In genomic region chr1:55140546-55140983, GRCh38 we compare ENCODE assay signal across 1 cellular context.
TF ChIP-seq lines count a peak whose summit lies in the region.

No MANE protein-coding gene starts in this region.

TF ChIP-seq in GM12878, 131 proteins besides CTCF, POLR2A, EP300 and RAD21 (continued from another document):
- TF ChIP-seq STAT3 (IDR thresholded peaks at IDR 0.05; ENCODE audit: low read depth, low read length) = no peak
- TF ChIP-seq LARP7 (IDR thresholded peaks at IDR 0.05) = no peak
- no peak for TF ChIP-seq ASH2L (IDR thresholded peaks at IDR 0.05; ENCODE audit: borderline replicate concordance, low read depth)
- no peak for TF ChIP-seq SPI1 (IDR thresholded peaks at IDR 0.05; ENCODE audit: borderline replicate concordance, insufficient read depth, low read depth, low read length)
- TF ChIP-seq ZNF24 (IDR thresholded peaks at IDR 0.05) = 0 out of 2 replicates have a peak, but pooled peaks have one; percentile 44
- TF ChIP-seq IKZF1 (conservative IDR thresholded peaks at IDR 0.05) = no peak
- TF ChIP-seq RFX5 (IDR thresholded peaks at IDR 0.05; ENCODE audit: low read depth, low read length) = no peak
- peak; percentile 47; the same call in 1 of the 2 replicates for TF ChIP-seq ATF7 (IDR thresholded peaks at IDR 0.05; ENCODE audit: low read depth)
- TF ChIP-seq ATF2 (IDR thresholded peaks at IDR 0.05; ENCODE audit: low read length) = peak; percentile 16; the same call in 1 of the 2 replicates
- TF ChIP-seq NR2C1 (IDR thresholded peaks at IDR 0.05) = no peak
- TF ChIP-seq ZNF274 (IDR thresholded peaks at IDR 0.05; ENCODE audit: insufficient read depth, insufficient read length) = no peak
- 0 out of 2 replicates have a peak, but pooled peaks have one; percentile 33 for TF ChIP-seq YY1 (IDR thresholded peaks at IDR 0.05; ENCODE audit: low read depth, low read length)
- TF ChIP-seq BCLAF1 (IDR thresholded peaks at IDR 0.05) = no peak
- TF ChIP-seq CBFB (IDR thresholded peaks at IDR 0.05; ENCODE audit: low read depth) = no peak
- no peak for TF ChIP-seq RELB (IDR thresholded peaks at IDR 0.05; ENCODE audit: low read depth)
- TF ChIP-seq SMC3 (IDR thresholded peaks at IDR 0.05; ENCODE audit: borderline replicate concordance, low read length) = peak; percentile 92
- no peak for TF ChIP-seq ZNF622 (IDR thresholded peaks at IDR 0.05)
